In the genomic region with DNA sequence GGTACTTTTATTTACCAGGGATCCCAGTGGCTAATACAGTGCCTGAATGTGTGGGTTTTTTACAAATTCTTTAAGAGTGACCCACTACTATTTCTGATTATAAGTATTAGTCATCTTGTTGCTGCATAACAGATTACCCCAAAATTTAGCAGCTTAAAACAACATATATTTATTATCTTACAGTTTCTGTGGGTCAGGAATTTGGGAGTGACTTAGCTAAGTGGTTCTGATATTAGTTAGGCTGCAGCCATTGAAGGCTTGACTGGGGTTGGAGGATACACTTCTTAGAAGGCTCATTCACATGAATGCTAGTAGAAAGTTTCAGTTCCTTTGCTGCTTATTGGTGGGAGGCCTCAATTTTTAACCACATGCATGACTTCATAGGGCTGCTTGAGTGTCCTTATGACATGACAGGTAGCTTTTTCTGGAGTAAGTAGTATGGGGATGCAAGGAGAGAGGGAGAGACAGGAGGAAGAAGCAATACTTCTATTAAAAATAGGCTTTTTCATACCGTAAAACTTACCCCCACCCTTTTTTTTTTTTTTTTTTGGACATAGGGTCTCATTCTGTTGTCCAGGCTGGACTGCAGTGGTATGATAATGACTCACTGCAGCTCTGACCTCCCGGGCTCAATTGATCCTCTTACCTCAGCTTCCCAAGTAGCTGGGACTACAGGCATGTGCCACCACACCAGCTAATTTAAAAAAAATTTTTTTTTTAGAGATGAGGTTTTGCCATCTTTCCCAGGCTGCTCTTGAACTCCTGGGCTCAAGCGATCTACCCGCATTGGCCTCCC, we compare ENCODE assay signal across 9 cellular contexts. TPM values are rescaled to one million over a fixed set of nuclear protein-coding genes. Genes with fewer than 3 reads are reported as not detected.
DNase-seq lines count a peak whose midpoint lies in the region; ATAC-seq and TF ChIP-seq lines count a peak whose summit lies in the region.
"Had no signal": no experiment of that assay in that cellular context is flagged by ENCODE, and none has a peak within 500 bp of the region (broad histone marks: within the 10 kb centered on the region; RNA-seq: fewer than 3 reads in every experiment).

No MANE protein-coding gene starts in this region.

- intact Hi-C loops in left ventricle myocardium inferior (cut with micrococcal nuclease) = no loop called here

- H3K4me1 ChIP-seq in fibroblast of lung (ENCODE audit: control insufficient read depth, extremely low read depth, insufficient read depth, low read length) (peaks cover 2% of the 10 kb centered on the region), left ventricle myocardium inferior (no peaks in the 10 kb centered on the region)

- H3K27ac ChIP-seq in fibroblast of lung (ENCODE audit: insufficient read depth, low read length) (no peak overlapping the region), left ventricle myocardium inferior (replicated peaks) (no peak overlapping the region)

- H3K79me2 ChIP-seq in fibroblast of lung (ENCODE audit: control insufficient read depth, insufficient read depth, low read length) = no peaks in the 10 kb centered on the region

- no peak for TF ChIP-seq CTCF in fibroblast of lung (conservative IDR thresholded peaks at IDR 0.05 in 1 of 2, IDR thresholded peaks at IDR 0.05 in 1 of 2; ENCODE audit: low read depth in 1 of 2, low read length in 2 of 2)
- TF ChIP-seq CTCF in left ventricle myocardium inferior (IDR thresholded peaks at IDR 0.05; ENCODE audit: borderline replicate concordance) = no peak

- peak; percentile 100 for ATAC-seq in GM18520 (IDR thresholded peaks at IDR 0.05; ENCODE audit: unreplicated experiment)
- peak; percentile 100 for ATAC-seq in GM21737 (IDR thresholded peaks at IDR 0.05; ENCODE audit: unreplicated experiment)
- peak; percentile 100 for ATAC-seq in HG03520 (IDR thresholded peaks at IDR 0.05; ENCODE audit: unreplicated experiment)

- no peak overlapping the region for H3K9ac ChIP-seq in fibroblast of lung (ENCODE audit: insufficient read depth, low read length)

- H4K20me1 ChIP-seq in fibroblast of lung (ENCODE audit: control insufficient read depth, extremely low read depth, insufficient read depth, low read length) = no peaks in the 10 kb centered on the region

- no peaks in the 10 kb centered on the region for H3K36me3 ChIP-seq in fibroblast of lung (ENCODE audit: control insufficient read depth, insufficient read depth, low read length)
- H3K36me3 ChIP-seq in left ventricle myocardium inferior = no peaks in the 10 kb centered on the region

- H3K9me3 ChIP-seq in fibroblast of lung (ENCODE audit: control insufficient read depth, insufficient read depth, low read depth, low read length) (no peaks in the 10 kb centered on the region), left ventricle myocardium inferior (replicated peaks) (peaks cover 8% of the 10 kb centered on the region)

- H3K27me3 ChIP-seq in fibroblast of lung (ENCODE audit: control insufficient read depth, insufficient read depth, low read length) (no peaks in the 10 kb centered on the region), left ventricle myocardium inferior (ENCODE audit: low read depth) (peaks cover 12% of the 10 kb centered on the region)

- no peak overlapping the region for H2AFZ ChIP-seq in fibroblast of lung (ENCODE audit: low read length)

- DNase-seq in fibroblast of lung (ENCODE audit: low read depth in 2 of 2) = peak; percentile 4 to 80
- no peak for DNase-seq in left ventricle myocardium inferior
- no peak for DNase-seq in stimulated activated naive CD4-positive, alpha-beta T cell treated with Interleukin-2 at 50 U/mL for 16 hours (lab: John Stamatoyannopoulos, UW)
- DNase-seq in NCI-H1436 treated with DMSO at 0.1 percent for 48 hours (lab: John Stamatoyannopoulos, UW) = no peak
- DNase-seq in activated gamma-delta T cell treated with Interleukin-2 at 50 U/mL for 16 hours = no peak
- DNase-seq: NCI-H187 treated with DMSO at 0.1 percent for 48 hours had no signal

- H3K4me2 ChIP-seq in fibroblast of lung (ENCODE audit: extremely low read depth, insufficient read depth, low read length) = no peak overlapping the region

- no peak overlapping the region for H3K4me3 ChIP-seq in fibroblast of lung (replicated peaks in 1 of 4; ENCODE audit: control extremely low read depth in 1 of 4, insufficient read depth in 1 of 4, low read depth in 3 of 4, low read length in 4 of 4)
- no peak overlapping the region for H3K4me3 ChIP-seq in left ventricle myocardium inferior

RNA-seq across cellular contexts. Expression of a gene that starts 13.3 kb away (rescaled TPM):
- total RNA-seq in fibroblast of lung (26.3 and 26.7 TPM in 2 replicates), left ventricle myocardium inferior (36.6 TPM)
- 28.9 and 35.5 TPM in 2 replicates for polyA plus RNA-seq in fibroblast of lung
- 86.4 and 109 TPM in 2 replicates for polyA plus RNA-seq in fibroblast of lung (2012)
- 3.8 and 17.5 TPM in 2 replicates for polyA minus RNA-seq in fibroblast of lung (ENCODE audit: low replicate concordance)

Comparison
In these comparisons a context has a peak if more than half of its experiments do, and no peak if none do; other contexts are left out.
1. DNase-seq: peak in fibroblast of lung (2 of 2); none in left ventricle myocardium inferior (single experiment), stimulated activated naive CD4-positive, alpha-beta T cell treated with Interleukin-2 at 50 U/mL for 16 hours (single experiment), NCI-H1436 treated with DMSO at 0.1 percent for 48 hours (single experiment) and activated gamma-delta T cell treated with Interleukin-2 at 50 U/mL for 16 hours (single experiment).
2. Peak in every context shown above with its lines, with median percentiles within 50 percentile points of each other: ATAC-seq.